ENCODE assay signal across 8 cellular contexts in genomic region chr1:244451951-244452795, GRCh38. TPM values are rescaled to one million over a fixed set of nuclear protein-coding genes. Genes with fewer than 3 reads are reported as not detected.
DNase-seq lines count a peak whose midpoint lies in the region; ATAC-seq and TF ChIP-seq lines count a peak whose summit lies in the region.

No MANE protein-coding gene starts in this region.

- TF ChIP-seq CTCF in PC-3 (conservative IDR thresholded peaks at IDR 0.05; ENCODE audit: low read depth, low read length): peak; percentile 55

- ATAC-seq in GM21723 (IDR thresholded peaks at IDR 0.05; ENCODE audit: unreplicated experiment) (peak; percentile 94), PC-3 (peak; percentile 95)

- peaks cover 45% of the 10 kb centered on the region for H3K79me2 ChIP-seq in PC-3 (ENCODE audit: low read length)

- in situ Hi-C loops in KBM-7 (cut with MboI; ENCODE audit: low pct_unique_long_range_greater_than_20kb, low sequenced_read_pairs): no loop called here

- H3K27me3 ChIP-seq in PC-3 (ENCODE audit: low read length): no peaks in the 10 kb centered on the region
- no peaks in the 10 kb centered on the region for H3K27me3 ChIP-seq in mucosa of rectum (ENCODE audit: control insufficient read depth in 2 of 2, insufficient read depth in 2 of 2, low read length in 2 of 2)

- H3K9me2 ChIP-seq in PC-3 (replicated peaks; ENCODE audit: low read length): no peaks in the 10 kb centered on the region

- CTCF ChIA-PET in PC-3 (lab: Charles Lee): no interaction called here

- H3K9me3 Mint-ChIP-seq in activated T-cell treated with anti-CD3 and anti-CD28 coated beads, Interleukin-2, amount 50 U/mL, for 24 hours: no peaks in the 10 kb centered on the region

- DNase-seq in DMS53 treated with DMSO at 0.1 percent for 48 hours (lab: John Stamatoyannopoulos, UW; ENCODE audit: unreplicated experiment) (peak; percentile 96), KBM-7 (peak; percentile 100), PC-3 (peak; percentile 100), erythroblast (lab: John Stamatoyannopoulos, UW) (peak; percentile 99)
- DNase-seq in activated T-cell treated with anti-CD3 and anti-CD28 coated beads, Interleukin-2, amount 50 U/mL, for 24 hours: peak; percentile 98
- peak; percentile 98 for DNase-seq in stimulated activated CD8-positive, alpha-beta memory T cell treated with anti-CD3 and anti-CD28 coated beads, Interleukin-4, amount 100 ng/mL, for 4 hours (ENCODE audit: low read depth in 2 of 2, low spot score in 1 of 2)

- TF ChIP-seq POLR2A in erythroblast (IDR thresholded peaks at IDR 0.05; ENCODE audit: low read length): no peak

- H4K20me1 ChIP-seq in PC-3 (ENCODE audit: low read length): peaks cover 29% of the 10 kb centered on the region

- peak overlapping the region; percentile 81 for H3K27ac Mint-ChIP-seq in activated T-cell treated with anti-CD3 and anti-CD28 coated beads, Interleukin-2, amount 50 U/mL, for 24 hours

- peak overlapping the region; percentile 93 for H3K4me3 Mint-ChIP-seq in activated T-cell treated with anti-CD3 and anti-CD28 coated beads, Interleukin-2, amount 50 U/mL, for 24 hours

- peak overlapping the region; percentile 63 for H2AFZ ChIP-seq in PC-3 (ENCODE audit: low read length)

- peak overlapping the region; percentile 78; the same call in 1 of the 2 replicates for H3K27ac ChIP-seq in PC-3 (ENCODE audit: low read length)
- H3K27ac ChIP-seq in mucosa of rectum (ENCODE audit: low read depth in 2 of 2, low read length in 2 of 2): peak overlapping the region; percentile 97 to 98

- H3K36me3 ChIP-seq in PC-3 (ENCODE audit: low read depth, low read length): peaks cover 20% of the 10 kb centered on the region
- peaks cover 0 to 2% of the 10 kb centered on the region in 2 donors for H3K36me3 ChIP-seq in mucosa of rectum (ENCODE audit: control insufficient read depth in 2 of 2, insufficient read depth in 2 of 2, low read length in 2 of 2)

- H3K9me3 ChIP-seq in PC-3 (ENCODE audit: low read length) (no peaks in the 10 kb centered on the region), mucosa of rectum (ENCODE audit: control insufficient read depth in 2 of 2, low read length in 2 of 2) (no peaks in the 10 kb centered on the region)

- BruUV-seq in PC-3 (replicated peaks; lab: Mats Ljungman, UMichigan): no TSS peak

- H3K27me3 Mint-ChIP-seq in activated T-cell treated with anti-CD3 and anti-CD28 coated beads, Interleukin-2, amount 50 U/mL, for 24 hours: no peaks in the 10 kb centered on the region

- H3K4me2 ChIP-seq in PC-3 (ENCODE audit: low read length): peak overlapping the region; percentile 94

- H3K36me3 Mint-ChIP-seq in activated T-cell treated with anti-CD3 and anti-CD28 coated beads, Interleukin-2, amount 50 U/mL, for 24 hours (ENCODE audit: low read depth): peaks cover 41% of the 10 kb centered on the region

- H3F3A ChIP-seq in PC-3 (ENCODE audit: low read length, unreplicated experiment): no peaks in the 10 kb centered on the region

- intact Hi-C loops in PC-3 (cut with micrococcal nuclease): loop anchor here (1.0 to 10.0 kb wide), 10 partner anchors 15 to 523 kb away; no protein-coding TSS in a partner anchor

- H3K4me1 ChIP-seq in PC-3 (ENCODE audit: insufficient read depth, low read length): peaks cover 33% of the 10 kb centered on the region
- H3K4me1 ChIP-seq in mucosa of rectum (ENCODE audit: control insufficient read depth in 2 of 2, insufficient read depth in 2 of 2, low read length in 2 of 2): peaks cover 8 to 10% of the 10 kb centered on the region in 2 donors

- POLR2A ChIA-PET in PC-3 (lab: Charles Lee; ENCODE audit: unreplicated experiment): no interaction called here

- peaks cover 48% of the 10 kb centered on the region for H3K4me1 Mint-ChIP-seq in activated T-cell treated with anti-CD3 and anti-CD28 coated beads, Interleukin-2, amount 50 U/mL, for 24 hours (ENCODE audit: low read depth)

- peak overlapping the region; percentile 96 for H3K9ac ChIP-seq in PC-3 (ENCODE audit: low read length)
- H3K9ac ChIP-seq in mucosa of rectum (ENCODE audit: low read depth in 1 of 2, low read length in 2 of 2): no peak overlapping the region

- peak overlapping the region; percentile 96 for H3K4me3 ChIP-seq in PC-3 (ENCODE audit: low read length)
- H3K4me3 ChIP-seq in mucosa of rectum (ENCODE audit: low read length in 2 of 2): peak overlapping the region; percentile 71 to 98

RNA-seq across cellular contexts. Expression of gene ADSS2, which starts 0.5 kb away (rescaled TPM):
- total RNA-seq in PC-3 (2014; rRNA removed): 55.0 and 58.2 TPM in 2 replicates

RNA-seq across cellular contexts. Expression of gene CATSPERE, which starts 8.9 kb away (rescaled TPM):
- total RNA-seq in PC-3 (2014; rRNA removed): not detected in 2 replicates

Comparison
In these comparisons a context has a peak if more than half of its experiments do, and no peak if none do; other contexts are left out.
1. Peak in every context shown above with its lines: DNase-seq, ATAC-seq, H3K4me3 ChIP-seq and H3K27ac ChIP-seq.